12 cellular contexts compared by ENCODE assay signal in the genomic region with DNA sequence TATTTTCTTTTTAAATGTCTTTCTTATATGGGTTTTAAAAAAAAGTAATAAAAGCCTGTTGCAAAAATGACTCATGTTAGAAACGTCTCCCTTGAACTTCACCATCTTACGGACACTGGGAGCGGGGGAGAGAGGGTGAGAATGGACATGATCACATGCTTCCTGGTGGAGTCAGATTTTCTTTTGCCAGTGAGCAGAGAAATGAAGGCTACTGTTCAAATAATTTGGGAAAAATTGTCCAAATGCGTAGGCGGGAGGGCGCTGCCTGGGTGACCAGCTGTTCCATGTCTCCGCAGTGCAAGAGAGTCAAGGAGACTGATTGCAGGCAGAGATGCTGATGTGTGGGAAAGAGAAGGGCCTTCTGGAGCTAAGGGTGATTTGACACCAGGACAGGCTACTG. TPM values are rescaled to one million over a fixed set of nuclear protein-coding genes. Genes with fewer than 3 reads are reported as not detected.
DNase-seq lines count a peak whose midpoint lies in the region; ATAC-seq and TF ChIP-seq lines count a peak whose summit lies in the region.
"Had no signal": no experiment of that assay in that cellular context is flagged by ENCODE, and none has a peak within 500 bp of the region (broad histone marks: within the 10 kb centered on the region; RNA-seq: fewer than 3 reads in every experiment).

No MANE protein-coding gene starts in this region.

- peak overlapping the region; percentile 94 for H3K27ac Mint-ChIP-seq in activated CD4-positive, alpha-beta T cell treated with anti-CD3 and anti-CD28 coated beads, Interleukin-2, amount 10 ng/mL, durations not matched to agents 24 days and 14 days
- peak overlapping the region; percentile 73 to 94 (median 92) for H3K27ac Mint-ChIP-seq in immature natural killer cell

- no peak for ATAC-seq in HG02763 (IDR thresholded peaks at IDR 0.05; ENCODE audit: unreplicated experiment)

- in situ Hi-C loops in astrocyte of the spinal cord (cut with HindIII; ENCODE audit: low sequenced_read_pairs), result no loop called here

- peaks cover 0 to 93% (median 21%) of the 10 kb centered on the region in 3 donors for H3K36me3 ChIP-seq in tibial nerve

- H3K27me3 ChIP-seq in tibial nerve, result no peaks in the 10 kb centered on the region

- 30 to 42% methylated on average over 7 of the region's 7 CpGs for WGBS in tibial nerve, 2 donors

- TF ChIP-seq EP300 in tibial nerve (IDR thresholded peaks at IDR 0.05), result peak in 1 of 2 donors; percentile 14

- H3K27ac ChIP-seq in tibial nerve, result peak overlapping the region in 3 of 4 donors; percentile 22 to 70 (median 60)
- H3K27ac ChIP-seq: HL-60, PC-9, psoas muscle had no signal

- peak overlapping the region; percentile 73 for H3K4me3 Mint-ChIP-seq in activated CD4-positive, alpha-beta T cell treated with anti-CD3 and anti-CD28 coated beads, Interleukin-2, amount 10 ng/mL, durations not matched to agents 24 days and 14 days
- peak overlapping the region in 2 of 5 donors; percentile 9 to 27 for H3K4me3 Mint-ChIP-seq in immature natural killer cell

- no peaks in the 10 kb centered on the region for H3K27me3 Mint-ChIP-seq in activated CD4-positive, alpha-beta T cell treated with anti-CD3 and anti-CD28 coated beads, Interleukin-2, amount 10 ng/mL, durations not matched to agents 24 days and 14 days
- H3K27me3 Mint-ChIP-seq in immature natural killer cell (ENCODE audit: low read depth in 3 of 3), result peaks cover 0 to 3% (median 0%) of the 10 kb centered on the region in 3 donors

- H3K9me3 Mint-ChIP-seq in activated CD4-positive, alpha-beta T cell treated with anti-CD3 and anti-CD28 coated beads, Interleukin-2, amount 10 ng/mL, durations not matched to agents 24 days and 14 days, result no peaks in the 10 kb centered on the region
- H3K9me3 Mint-ChIP-seq in immature natural killer cell, result no peaks in the 10 kb centered on the region

- peak; percentile 58 for DNase-seq in activated CD4-positive, alpha-beta T cell treated with anti-CD3 and anti-CD28 coated beads, Interleukin-2, amount 10 ng/mL, durations not matched to agents 24 days and 14 days
- DNase-seq in activated CD4-positive, alpha-beta T cell treated with anti-CD3 and anti-CD28 coated beads for 4 hours, result no peak
- DNase-seq in astrocyte of the spinal cord (ENCODE audit: low read depth, low spot score), result peak; percentile 92
- DNase-seq in immature natural killer cell, result no peak
- DNase-seq in tibial nerve (ENCODE audit: low spot score in 2 of 2), result no peak
- no peak for DNase-seq in GM19238 (ENCODE audit: insufficient read length, low spot score)
- DNase-seq in retina, result no peak
- DNase-seq: cerebellar nuclear complex, psoas muscle had no signal

- no peak for TF ChIP-seq CTCF in astrocyte of the spinal cord (IDR thresholded peaks at IDR 0.05; ENCODE audit: low read depth, low read length)
- TF ChIP-seq CTCF in tibial nerve (IDR thresholded peaks at IDR 0.05), result no peak

- intact Hi-C loops in activated CD4-positive, alpha-beta T cell treated with anti-CD3 and anti-CD28 coated beads, Interleukin-2, amount 10 ng/mL, durations not matched to agents 24 days and 14 days (cut with micrococcal nuclease), result no loop called here

- H3K4me3 ChIP-seq in astrocyte of the spinal cord (ENCODE audit: low read depth, low read length) (no peak overlapping the region), tibial nerve (no peak overlapping the region)
- H3K4me3 ChIP-seq: PC-9, psoas muscle had no signal

- no peaks in the 10 kb centered on the region for H3K9me3 ChIP-seq in tibial nerve
- H3K9me3 ChIP-seq: psoas muscle had no signal

- peaks cover 80% of the 10 kb centered on the region for H3K36me3 Mint-ChIP-seq in activated CD4-positive, alpha-beta T cell treated with anti-CD3 and anti-CD28 coated beads, Interleukin-2, amount 10 ng/mL, durations not matched to agents 24 days and 14 days (ENCODE audit: low read depth)
- peaks cover 8 to 37% (median 25%) of the 10 kb centered on the region in 3 donors for H3K36me3 Mint-ChIP-seq in immature natural killer cell

- peaks cover 0 to 45% (median 27%) of the 10 kb centered on the region in 4 donors for H3K4me1 ChIP-seq in tibial nerve

- H3K4me1 Mint-ChIP-seq in activated CD4-positive, alpha-beta T cell treated with anti-CD3 and anti-CD28 coated beads, Interleukin-2, amount 10 ng/mL, durations not matched to agents 24 days and 14 days, result peaks cover 71% of the 10 kb centered on the region
- peaks cover 59 to 79% of the 10 kb centered on the region in 2 donors for H3K4me1 Mint-ChIP-seq in immature natural killer cell

- TF ChIP-seq POLR2A in tibial nerve (IDR thresholded peaks at IDR 0.05), result no peak

RNA-seq across cellular contexts. Expression of gene EIF2D, which starts 23.1 kb away (rescaled TPM):
- 86.6 and 89.4 TPM in 2 replicates for total RNA-seq in activated CD4-positive, alpha-beta T cell treated with anti-CD3 and anti-CD28 coated beads, Interleukin-2, amount 10 ng/mL, durations not matched to agents 24 days and 14 days
- 10 to 100 TPM; 12.9 to 24.2 (median 20.8) TPM for polyA plus RNA-seq in immature natural killer cell
- total RNA-seq in tibial nerve, result 10 to 100 TPM; 42.0 to 78.4 (median 60.0) TPM

RNA-seq across cellular contexts. Expression of gene DYRK3, which starts 46.1 kb away (rescaled TPM):
- total RNA-seq in activated CD4-positive, alpha-beta T cell treated with anti-CD3 and anti-CD28 coated beads, Interleukin-2, amount 10 ng/mL, durations not matched to agents 24 days and 14 days, result 16.5 and 16.9 TPM in 2 replicates
- not detected for polyA plus RNA-seq in immature natural killer cell
- 10 to 100 TPM in 1 of 4 donors, 1 to 10 TPM in 3; 5.4 to 12.7 (median 5.7) TPM for total RNA-seq in tibial nerve

Comparison
In these comparisons a context has a peak if more than half of its experiments do, and no peak if none do; other contexts are left out.
1. DNase-seq: peak in activated CD4-positive, alpha-beta T cell treated with anti-CD3 and anti-CD28 coated beads, Interleukin-2, amount 10 ng/mL, durations not matched to agents 24 days and 14 days (single experiment) and astrocyte of the spinal cord (single experiment); none in activated CD4-positive, alpha-beta T cell treated with anti-CD3 and anti-CD28 coated beads for 4 hours (0 of 2), immature natural killer cell (0 of 3), tibial nerve (0 of 2), GM19238 (single experiment) and retina (single experiment).